ENCODE assay signal across 8 cellular contexts in genomic region chr14:56199095-56199975, GRCh38.
A peak's percentile ranks its signal among the peaks of the same experiment; 100 is the strongest.
DNase-seq lines count a peak whose midpoint lies in the region; ATAC-seq lines count a peak whose summit lies in the region.

No MANE protein-coding gene starts in this region.

- ATAC-seq in HG03045 (IDR thresholded peaks at IDR 0.05; ENCODE audit: unreplicated experiment): no peak

- H3K4me3 ChIP-seq in HAP-1: no peak overlapping the region
- no peak overlapping the region for H3K4me3 ChIP-seq in skin epidermis

- DNase-seq in Caki2 (ENCODE audit: low read depth) (peak; percentile 95), HAP-1 (ENCODE audit: low spot score in 2 of 2) (peak; percentile 14 to 23), NCI-H82 (lab: John Stamatoyannopoulos, UW) (peak; percentile 80), fibroblast of the conjunctiva (ENCODE audit: low read depth) (peak; percentile 94), NCI-H524 (lab: John Stamatoyannopoulos, UW) (no peak), activated T-cell treated with anti-CD3 and anti-CD28 coated beads for 4 hours (no peak)

- in situ Hi-C loops in Caki2 (cut with HindIII; ENCODE audit: low pct_unique_long_range_greater_than_20kb, low sequenced_read_pairs): no loop called here
- in situ Hi-C loops in HAP-1 (cut with MboI; ENCODE audit: low sequenced_read_pairs): no loop called here

- peaks cover 8% of the 10 kb centered on the region for H3K4me1 ChIP-seq in HAP-1

- H3K36me3 ChIP-seq in HAP-1 (replicated peaks): no peaks in the 10 kb centered on the region

- H3K9me3 ChIP-seq in HAP-1: no peaks in the 10 kb centered on the region

- peak overlapping the region in 14 of 21 experiments; percentile 11 to 83 (median 60) for H3K27ac ChIP-seq in skin epidermis

- H3K27me3 ChIP-seq in HAP-1 (ENCODE audit: low read depth): no peaks in the 10 kb centered on the region

Comparison
In these comparisons a context has a peak if more than half of its experiments do, and no peak if none do; other contexts are left out.
1. DNase-seq: peak in Caki2 (single experiment), HAP-1 (2 of 2), NCI-H82 (single experiment) and fibroblast of the conjunctiva (single experiment); none in NCI-H524 (0 of 2) and activated T-cell treated with anti-CD3 and anti-CD28 coated beads for 4 hours (single experiment).